ENCODE assay signal across 16 cellular contexts in genomic region chr11:61861634-61862033, GRCh38. TPM values are rescaled to one million over a fixed set of nuclear protein-coding genes. Genes with fewer than 3 reads are reported as not detected.
"Had no signal": no experiment of that assay in that cellular context is flagged by ENCODE, and none has a peak within 500 bp of the region (broad histone marks: within the 10 kb centered on the region; RNA-seq: fewer than 3 reads in every experiment).

No MANE protein-coding gene starts in this region.

- H3K27ac Mint-ChIP-seq: activated B cell treated with CpG ODN at 0.5 μM for 24 hours; activated CD4-positive, alpha-beta T cell treated with anti-CD3 and anti-CD28 coated beads, Interleukin-2, amount 10 ng/mL, durations not matched to agents 24 days and 14 days; activated naive CD4-positive, alpha-beta T cell treated with anti-CD3 and anti-CD28 coated beads, Interleukin-2, amount 50 U/mL, for 72 hours; stimulated activated naive CD8-positive, alpha-beta T cell treated with anti-CD3 and anti-CD28 coated beads, Interleukin-15, Interleukin-2, amounts not matched to agents 100 ng/mL and 50 ng/mL, for 24 hours had no signal

- H3K4me3 Mint-ChIP-seq: activated B cell treated with CpG ODN at 0.5 μM for 24 hours; activated CD4-positive, alpha-beta T cell treated with anti-CD3 and anti-CD28 coated beads, Interleukin-2, amount 10 ng/mL, durations not matched to agents 24 days and 14 days; naive B cell; stimulated activated naive CD8-positive, alpha-beta T cell treated with anti-CD3 and anti-CD28 coated beads, Interleukin-15, Interleukin-2, amounts not matched to agents 100 ng/mL and 50 ng/mL, for 24 hours had no signal

- H3K27me3 Mint-ChIP-seq: activated B cell treated with CpG ODN at 0.5 μM for 24 hours; activated CD4-positive, alpha-beta T cell treated with anti-CD3 and anti-CD28 coated beads, Interleukin-2, amount 10 ng/mL, durations not matched to agents 24 days and 14 days; naive B cell; stimulated activated naive CD8-positive, alpha-beta T cell treated with anti-CD3 and anti-CD28 coated beads, Interleukin-15, Interleukin-2, amounts not matched to agents 100 ng/mL and 50 ng/mL, for 24 hours had no signal

- H3K9me3 ChIP-seq: psoas muscle, upper lobe of left lung had no signal

- H3K4me3 ChIP-seq: psoas muscle, upper lobe of left lung had no signal

- H3K27ac ChIP-seq: brain microvascular endothelial cell, psoas muscle, upper lobe of left lung had no signal

- DNase-seq: activated B cell treated with CpG ODN at 0.5 μM for 24 hours; activated CD4-positive, alpha-beta T cell treated with anti-CD3 and anti-CD28 coated beads, Interleukin-2, amount 10 ng/mL, durations not matched to agents 24 days and 14 days; activated effector memory CD4-positive, alpha-beta T cell treated with anti-CD3 and anti-CD28 coated beads, Interleukin-2, amount 50 U/mL, for 16 hours; amniotic stem cell; brain microvascular endothelial cell; foreskin melanocyte; midbrain; naive B cell; occipital lobe; psoas muscle; stimulated activated CD4-positive, alpha-beta T cell treated with anti-CD3 and anti-CD28 coated beads, Interleukin-4, amount 100 ng/mL, for 1 hour; stimulated activated CD8-positive, alpha-beta memory T cell treated with anti-CD3 and anti-CD28 coated beads, Interleukin-4, amount 100 ng/mL, for 48 hours; T-helper 2 cell; upper lobe of left lung had no signal

- H3K36me3 Mint-ChIP-seq: activated naive CD4-positive, alpha-beta T cell treated with anti-CD3 and anti-CD28 coated beads, Interleukin-2, amount 50 U/mL, for 72 hours; naive B cell had no signal

- H3K27me3 ChIP-seq: brain microvascular endothelial cell, upper lobe of left lung had no signal

- H3K9me3 Mint-ChIP-seq: activated B cell treated with CpG ODN at 0.5 μM for 24 hours; activated CD4-positive, alpha-beta T cell treated with anti-CD3 and anti-CD28 coated beads, Interleukin-2, amount 10 ng/mL, durations not matched to agents 24 days and 14 days; activated naive CD4-positive, alpha-beta T cell treated with anti-CD3 and anti-CD28 coated beads, Interleukin-2, amount 50 U/mL, for 72 hours; naive B cell; stimulated activated naive CD8-positive, alpha-beta T cell treated with anti-CD3 and anti-CD28 coated beads, Interleukin-15, Interleukin-2, amounts not matched to agents 100 ng/mL and 50 ng/mL, for 24 hours had no signal

- ATAC-seq: activated naive CD4-positive, alpha-beta T cell treated with anti-CD3 and anti-CD28 coated beads, Interleukin-2, amount 50 U/mL, for 72 hours had no signal

- H3K4me1 ChIP-seq: psoas muscle, upper lobe of left lung had no signal

- H3K4me1 Mint-ChIP-seq: activated B cell treated with CpG ODN at 0.5 μM for 24 hours; activated CD4-positive, alpha-beta T cell treated with anti-CD3 and anti-CD28 coated beads, Interleukin-2, amount 10 ng/mL, durations not matched to agents 24 days and 14 days; naive B cell had no signal

RNA-seq across cellular contexts. Expression of gene RAB3IL1, which starts 55.7 kb away (rescaled TPM):
- total RNA-seq: activated B cell treated with CpG ODN at 0.5 μM for 24 hours had no signal
